ENCODE assay signal across 14 cellular contexts in genomic region chr15:37136666-37137065, GRCh38. TPM values are rescaled to one million over a fixed set of nuclear protein-coding genes. Genes with fewer than 3 reads are reported as not detected.
DNase-seq lines count a peak whose midpoint lies in the region; FAIRE-seq and TF ChIP-seq lines count a peak whose summit lies in the region.
"Had no signal": no experiment of that assay in that cellular context is flagged by ENCODE, and none has a peak within 500 bp of the region (broad histone marks: within the 10 kb centered on the region; RNA-seq: fewer than 3 reads in every experiment).

No MANE protein-coding gene starts in this region.

- no peaks in the 10 kb centered on the region for H3K27me3 ChIP-seq in HAP-1 (ENCODE audit: low read depth)
- H3K27me3 ChIP-seq: Peyer's patch had no signal

- POLR2A ChIA-PET in RWPE1 (lab: Yijun Ruan, JAX; ENCODE audit: low non-redundant PET), result no interaction called here

- H3K4me3 Mint-ChIP-seq in chondrocyte (ENCODE audit: unreplicated experiment), result no peak overlapping the region
- H3K4me3 Mint-ChIP-seq: CD8-positive, alpha-beta T cell had no signal

- no peak overlapping the region for H3K27ac ChIP-seq in RWPE1
- H3K27ac ChIP-seq: Peyer's patch had no signal

- no peaks in the 10 kb centered on the region for H3K36me3 Mint-ChIP-seq in chondrocyte (ENCODE audit: low read depth)
- H3K36me3 Mint-ChIP-seq: CD8-positive, alpha-beta T cell had no signal

- CTCF ChIA-PET in RWPE1 (lab: Yijun Ruan, JAX), result interaction anchor here (0.6 to 1.3 kb wide), 2 partner anchors 253 to 635 kb away, joined by 3 read pairs; no protein-coding TSS in a partner anchor

- FAIRE-seq in islet of Langerhans (lab: Jason Lieb, UNC), result peak; percentile 61
- FAIRE-seq in GM12891 (lab: Jason Lieb, UNC), result no peak

- no peaks in the 10 kb centered on the region for H3K9me3 Mint-ChIP-seq in chondrocyte (ENCODE audit: low read depth)
- H3K9me3 Mint-ChIP-seq: CD8-positive, alpha-beta T cell had no signal

- peak overlapping the region; percentile 15 for H3K27ac Mint-ChIP-seq in chondrocyte (ENCODE audit: unreplicated experiment)
- H3K27ac Mint-ChIP-seq: CD8-positive, alpha-beta T cell had no signal

- no peak overlapping the region for H3K4me3 ChIP-seq in HAP-1
- H3K4me3 ChIP-seq: Peyer's patch had no signal

- H3K36me3 ChIP-seq in HAP-1 (replicated peaks), result no peaks in the 10 kb centered on the region
- H3K36me3 ChIP-seq: Peyer's patch had no signal

- H3K4me1 Mint-ChIP-seq in chondrocyte (ENCODE audit: low read depth), result peaks cover 16% of the 10 kb centered on the region

- DNase-seq in ELR (ENCODE audit: low read depth) (peak; percentile 49), RWPE1 (ENCODE audit: low spot score) (no peak), chondrocyte (ENCODE audit: low spot score) (no peak), inferior parietal cortex (ENCODE audit: extremely low spot score) (no peak), hippocampal formation (lab: John Stamatoyannopoulos, UW) (no peak), GM12891 (ENCODE audit: insufficient read length, low spot score) (no peak), HAP-1 (ENCODE audit: low spot score in 2 of 2) (no peak)
- DNase-seq: Calu3; CD8-positive, alpha-beta T cell; H7; NCI-H1105; NCI-H1694 treated with DMSO at 0.1 percent for 48 hours; Peyer's patch had no signal

- H3K27me3 Mint-ChIP-seq in chondrocyte (ENCODE audit: low read depth), result peaks cover 18% of the 10 kb centered on the region

- in situ Hi-C loops in HAP-1 (cut with MboI; ENCODE audit: low sequenced_read_pairs), result no loop called here

- H3K9me3 ChIP-seq in HAP-1, result no peaks in the 10 kb centered on the region
- H3K9me3 ChIP-seq: Peyer's patch had no signal

- TF ChIP-seq CTCF in RWPE1 (conservative IDR thresholded peaks at IDR 0.05; ENCODE audit: low read depth), result 0 out of 2 replicates have a peak, but pooled peaks have one; percentile 6
- no peak for TF ChIP-seq CTCF in chondrocyte (IDR thresholded peaks at IDR 0.05)

- TF ChIP-seq POLR2A in GM12891 (IDR thresholded peaks at IDR 0.05; ENCODE audit: low read depth, low read length), result no peak

- peaks cover 7% of the 10 kb centered on the region for H3K4me1 ChIP-seq in HAP-1
- H3K4me1 ChIP-seq: Peyer's patch had no signal

TF ChIP-seq in GM12891, 5 proteins besides CTCF, POLR2A, EP300 and RAD21:
- TF ChIP-seq PAX5 (IDR thresholded peaks at IDR 0.05; ENCODE audit: insufficient read depth, low read length, severe bottlenecking) (no peak), SPI1 (IDR thresholded peaks at IDR 0.05; ENCODE audit: low read depth, low read length) (no peak), POU2F2 (IDR thresholded peaks at IDR 0.05; ENCODE audit: low read depth, low read length) (no peak), POLR2AphosphoS5 (IDR thresholded peaks at IDR 0.05; ENCODE audit: low read depth, low read length) (no peak)
TF ChIP-seq in GM12891: peak in this region for 0.

RNA-seq across cellular contexts. Expression of gene MEIS2, which starts 36.3 kb away (rescaled TPM):
- total RNA-seq in chondrocyte, result 28.3 to 76.9 TPM (median 30.2 TPM) in 3 replicates
- polyA plus RNA-seq in GM12891 (2012; ENCODE audit: low read depth, missing spikeins), result 1.7 TPM
- total RNA-seq: CD8-positive, alpha-beta T cell had no signal
